19 cellular contexts compared by ENCODE assay signal in genomic region chr10:21068025-21068656, GRCh38.
"Had no signal": no experiment of that assay in that cellular context is flagged by ENCODE, and none has a peak within 500 bp of the region (broad histone marks: within the 10 kb centered on the region; RNA-seq: fewer than 3 reads in every experiment).

No MANE protein-coding gene starts in this region.

- H3K36me3 ChIP-seq: esophagus muscularis mucosa, gastroesophageal sphincter, spleen, tibial nerve, upper lobe of right lung, vagina had no signal

- H3K4me3 ChIP-seq: esophagus muscularis mucosa, gastroesophageal sphincter, spleen, testis, tibial nerve, upper lobe of right lung, vagina had no signal

- H3K27me3 ChIP-seq: testis, tibial nerve, upper lobe of right lung, vagina had no signal

- ATAC-seq: effector memory CD8-positive, alpha-beta T cell; gastroesophageal sphincter; left colon; natural killer cell; sciatic nerve; stimulated activated memory B cell treated with anti-CD40 and anti-IgM and Interleukin-4, amounts not matched to agents 10 μg/mL and 1 μg/mL and 100 μg/mL, for 72 hours; stimulated activated naive CD8-positive, alpha-beta T cell treated with anti-CD3 and anti-CD28 coated beads, Interleukin-15, amount 100 ng/mL, for 72 hours; upper lobe of right lung had no signal

- H3K9me3 ChIP-seq: esophagus muscularis mucosa, gastroesophageal sphincter, spleen, testis, tibial nerve, upper lobe of right lung, vagina had no signal

- H3K4me1 ChIP-seq: esophagus muscularis mucosa, gastroesophageal sphincter, spleen, testis, tibial nerve, upper lobe of right lung, vagina had no signal

- H3K27ac ChIP-seq: epithelial cell of prostate, esophagus muscularis mucosa, gastroesophageal sphincter, spleen, testis, tibial nerve, upper lobe of right lung, vagina had no signal

- DNase-seq: effector memory CD8-positive, alpha-beta T cell; hippocampal formation; left colon; mammary epithelial cell; natural killer cell; spleen; stimulated activated CD4-positive, alpha-beta T cell treated with anti-CD3 and anti-CD28 coated beads, Interleukin-15, amount 100 ng/mL, for 24 hours; stimulated activated CD4-positive, alpha-beta T cell treated with anti-CD3 and anti-CD28 coated beads, Interleukin-1b, Interleukin-23, amount 100 ng/mL, for 48 hours; stimulated activated CD4-positive, alpha-beta T cell treated with anti-CD3 and anti-CD28 coated beads, Interleukin-4, amount 100 ng/mL, for 24 hours; stimulated activated naive CD8-positive, alpha-beta T cell treated with anti-CD3 and anti-CD28 coated beads, Interleukin-15, amount 100 ng/mL, for 72 hours; testis; upper lobe of right lung had no signal
